In the genomic region with DNA sequence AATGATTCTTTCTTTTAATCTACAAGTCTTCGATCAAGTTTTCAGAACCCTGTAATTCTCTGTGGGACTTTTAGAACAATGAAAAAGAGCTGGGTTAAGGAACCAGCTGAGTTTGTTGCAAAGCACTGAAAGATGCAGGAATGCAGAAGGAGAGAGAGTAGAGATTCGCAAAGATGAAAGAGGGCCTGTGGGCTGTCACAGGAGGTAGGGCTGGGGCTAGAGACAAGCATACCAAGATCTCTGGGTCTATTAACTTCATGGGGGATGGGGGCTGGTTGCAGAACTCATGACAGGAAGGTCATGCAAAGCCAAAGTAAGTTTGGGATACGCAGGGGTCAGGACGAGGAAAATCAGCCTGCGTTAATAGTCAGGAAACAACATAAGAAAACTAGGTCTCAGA, we compare ENCODE assay signal across 22 cellular contexts.
DNase-seq lines count a peak whose midpoint lies in the region; ATAC-seq, FAIRE-seq and TF ChIP-seq lines count a peak whose summit lies in the region.
"Had no signal": no experiment of that assay in that cellular context is flagged by ENCODE, and none has a peak within 500 bp of the region (broad histone marks: within the 10 kb centered on the region; RNA-seq: fewer than 3 reads in every experiment).

No MANE protein-coding gene starts in this region.

- H3K14ac ChIP-seq in IMR-90 (replicated peaks; ENCODE audit: low read depth, low read length) = no peak overlapping the region

- POLR2A ChIA-PET in IMR-90 (lab: Charles Lee; ENCODE audit: unreplicated experiment) = no interaction called here

- H2BK5ac ChIP-seq in IMR-90 (ENCODE audit: low read depth, low read length, poor library complexity, severe bottlenecking) = no peak overlapping the region

- no peak overlapping the region; the same call in 1 of the 2 replicates for H3K18ac ChIP-seq in IMR-90 (ENCODE audit: low read depth, low read length)

- no peak for DNase-seq in IMR-90
- peak; percentile 25 for DNase-seq in iPS DF 19.7 (ENCODE audit: low read depth, low spot score)
- no peak for DNase-seq in NCI-H2196 treated with DMSO at 0.1 percent for 48 hours (lab: John Stamatoyannopoulos, UW; ENCODE audit: unreplicated experiment)
- no peak for DNase-seq in foreskin fibroblast
- no peak for DNase-seq in MM.1S
- no peak for DNase-seq in D341Med (ENCODE audit: low spot score)
- DNase-seq: COR-L47, DMS153, GF-D8, GM23248, HFFc6, KBM-7, NCI-H1105 treated with DMSO at 0.1 percent for 48 hours, NCI-H1694, NCI-H2081 treated with DMSO at 0.1 percent for 48 hours, NCI-H510A, NCI-H774, SHP77 had no signal

- in situ Hi-C loops in IMR-90 (cut with MboI; ENCODE audit: low sequenced_read_pairs) = no loop called here

- H3K4me3 Mint-ChIP-seq in nephron = no peak overlapping the region
- H3K4me3 Mint-ChIP-seq: CD14-positive monocyte, HFFc6 had no signal

- H3K56ac ChIP-seq in IMR-90 (ENCODE audit: extremely low read depth, insufficient read depth, low read length) = no peak overlapping the region

- no peaks in the 10 kb centered on the region for H3K27me3 ChIP-seq in IMR-90 (ENCODE audit: control insufficient read depth, insufficient read depth, low read length)
- no peaks in the 10 kb centered on the region for H3K27me3 ChIP-seq in MM.1S (replicated peaks; ENCODE audit: insufficient read depth, low read length)

- no peak overlapping the region; the same call in 1 of the 2 replicates for H4K5ac ChIP-seq in IMR-90 (ENCODE audit: low read depth, low read length)

- peak overlapping the region; percentile 36; the same call in 1 of the 2 replicates for H3K4ac ChIP-seq in IMR-90 (ENCODE audit: low read depth, low read length)

- no peak overlapping the region for H2BK15ac ChIP-seq in IMR-90 (ENCODE audit: low read depth, low read length)

- peak overlapping the region; percentile 42; the same call in 1 of the 2 replicates for H2BK120ac ChIP-seq in IMR-90 (ENCODE audit: low read depth, low read length)

- peak; percentile 95 for FAIRE-seq in A204.1 (lab: Jason Lieb, UNC)

- peak overlapping the region; percentile 12 to 36 (median 26) for H3K27ac Mint-ChIP-seq in nephron
- H3K27ac Mint-ChIP-seq: HFFc6 had no signal

- BruUV-seq in IMR-90 (replicated peaks; lab: Mats Ljungman, UMichigan) = no TSS peak

- no peak for ATAC-seq in IMR-90 (ENCODE audit: low read depth)

- no peaks in the 10 kb centered on the region for H3F3A ChIP-seq in MM.1S (ENCODE audit: insufficient read depth, low read length)

- H2AFZ ChIP-seq in IMR-90 (replicated peaks; ENCODE audit: low read length, poor library complexity) (no peak overlapping the region), MM.1S (ENCODE audit: low read length) (no peak overlapping the region)
- H2AFZ ChIP-seq: GM23248 had no signal

- peaks cover 7% of the 10 kb centered on the region for H3K4me1 Mint-ChIP-seq in nephron
- H3K4me1 Mint-ChIP-seq: CD14-positive monocyte had no signal

- H3K4me1 ChIP-seq in IMR-90 (ENCODE audit: control insufficient read depth, insufficient read depth, low read length) (peaks cover 3% of the 10 kb centered on the region; the same call in 1 of the 2 replicates), MM.1S (ENCODE audit: low read length) (no peaks in the 10 kb centered on the region)

- no peak overlapping the region for H4K8ac ChIP-seq in IMR-90 (ENCODE audit: low read depth in 2 of 2, low read length in 2 of 2)

- no peak overlapping the region for H3K4me2 ChIP-seq in IMR-90 (ENCODE audit: low read depth, low read length)
- no peak overlapping the region for H3K4me2 ChIP-seq in MM.1S (ENCODE audit: low read depth, low read length)

- H3K36me3 ChIP-seq in IMR-90 (ENCODE audit: control insufficient read depth, insufficient read depth, low read length) (no peaks in the 10 kb centered on the region), MM.1S (replicated peaks; ENCODE audit: insufficient read depth, low read length) (no peaks in the 10 kb centered on the region)

- no peak for TF ChIP-seq POLR2A in IMR-90 (IDR thresholded peaks at IDR 0.05; ENCODE audit: low read depth, low read length)

- H3K9me3 Mint-ChIP-seq in nephron = no peaks in the 10 kb centered on the region
- H3K9me3 Mint-ChIP-seq: HFFc6 had no signal

- H3K79me1 ChIP-seq in IMR-90 (ENCODE audit: low read depth in 1 of 2, low read length in 2 of 2) = no peaks in the 10 kb centered on the region

- H3K4me3 ChIP-seq in IMR-90 (ENCODE audit: insufficient read depth, low read depth, low read length) (no peak overlapping the region), foreskin fibroblast (ENCODE audit: low read depth in 1 of 2, low read length in 2 of 2) (no peak overlapping the region), MM.1S (ENCODE audit: low read length) (no peak overlapping the region)
- H3K4me3 ChIP-seq: GM23248 had no signal

- dilution Hi-C loops in IMR-90 (cut with HindIII; ENCODE audit: low sequenced_read_pairs, unreplicated experiment) = no loop called here

- WGBS in IMR-90 (ENCODE audit: extremely low coverage in 2 of 2, insufficient read length in 1 of 2), 2 experiments = 0% methylated on average over 1 of the region's 5 CpGs; no CpG with 5 or more reads in 1 of the 2 experiments

- H3K27ac ChIP-seq in IMR-90 (ENCODE audit: insufficient read depth, low read length) (no peak overlapping the region), MM.1S (ENCODE audit: low read length) (no peak overlapping the region)
- H3K27ac ChIP-seq: 22Rv1, GM23248 had no signal

- H3K9ac ChIP-seq in IMR-90 (ENCODE audit: low read depth, low read length) (no peak overlapping the region), MM.1S (ENCODE audit: low read length) (no peak overlapping the region)
- H3K9ac ChIP-seq: GM23248 had no signal

- no peak for TF ChIP-seq RAD21 in IMR-90 (IDR thresholded peaks at IDR 0.05; ENCODE audit: low read length)

- H3K36me3 Mint-ChIP-seq in nephron (ENCODE audit: low read depth) = no peaks in the 10 kb centered on the region
- H3K36me3 Mint-ChIP-seq: CD14-positive monocyte had no signal

- no peaks in the 10 kb centered on the region for H3K79me2 ChIP-seq in MM.1S (ENCODE audit: low read length)

- H3K9me2 ChIP-seq in MM.1S (replicated peaks; ENCODE audit: insufficient read depth, low read length) = no peaks in the 10 kb centered on the region

- no peak for TF ChIP-seq CTCF in IMR-90 (conservative IDR thresholded peaks at IDR 0.05; ENCODE audit: low read depth, low read length)
- TF ChIP-seq CTCF in nephron (IDR thresholded peaks at IDR 0.05; ENCODE audit: unreplicated experiment in 3 of 3) = no peak
- no peak for TF ChIP-seq CTCF in foreskin fibroblast (IDR thresholded peaks at IDR 0.05; ENCODE audit: low read depth, low read length)
- no peak for TF ChIP-seq CTCF in MM.1S (IDR thresholded peaks at IDR 0.05; ENCODE audit: low read length)

- H4K91ac ChIP-seq in IMR-90 (ENCODE audit: insufficient read depth, low read depth, low read length) = no peak overlapping the region

- no peak overlapping the region for H2BK20ac ChIP-seq in IMR-90 (ENCODE audit: low read depth, low read length)

- CTCF ChIA-PET in IMR-90 (lab: Yijun Ruan, JAX) = no interaction called here

- H4K20me1 ChIP-seq in IMR-90 (ENCODE audit: insufficient read depth, low read length) = no peaks in the 10 kb centered on the region
- H4K20me1 ChIP-seq in MM.1S (ENCODE audit: insufficient read depth, low read length) = no peaks in the 10 kb centered on the region

- H2AK9ac ChIP-seq in IMR-90 (replicated peaks; ENCODE audit: low read depth, low read length, poor library complexity) = no peak overlapping the region

- no peaks in the 10 kb centered on the region for H3K27me3 Mint-ChIP-seq in nephron (ENCODE audit: low read depth)

- H3K23ac ChIP-seq in IMR-90 (ENCODE audit: low read depth, low read length) = no peak overlapping the region

- intact Hi-C loops in IMR-90 (cut with micrococcal nuclease) = no loop called here

- H3K9me3 ChIP-seq in IMR-90 (ENCODE audit: control insufficient read depth, insufficient read depth, low read length) (no peaks in the 10 kb centered on the region), MM.1S (replicated peaks; ENCODE audit: insufficient read depth, low read length) (no peaks in the 10 kb centered on the region)

- H2AK5ac ChIP-seq in IMR-90 (ENCODE audit: low read depth, low read length) = no peak overlapping the region

- no peaks in the 10 kb centered on the region for H3K9me1 ChIP-seq in IMR-90 (ENCODE audit: insufficient read depth, low read length)

TF ChIP-seq in IMR-90, 13 proteins besides CTCF, POLR2A, EP300 and RAD21:
- TF ChIP-seq SMC3 (IDR thresholded peaks at IDR 0.05; ENCODE audit: low read depth, low read length) (no peak), CEBPB (IDR thresholded peaks at IDR 0.05; ENCODE audit: low read depth, low read length) (no peak), RFX5 (IDR thresholded peaks at IDR 0.05; ENCODE audit: low read depth, low read length) (no peak), CHD1 (IDR thresholded peaks at IDR 0.05; ENCODE audit: low read depth, low read length) (no peak), USF2 (IDR thresholded peaks at IDR 0.05; ENCODE audit: low read depth, low read length) (no peak), FOS (IDR thresholded peaks at IDR 0.05; ENCODE audit: low read depth, low read length) (no peak), RCOR1 (IDR thresholded peaks at IDR 0.05; ENCODE audit: insufficient replicate concordance, low read length) (no peak), BHLHE40 (IDR thresholded peaks at IDR 0.05; ENCODE audit: low read depth, low read length) (no peak), MAFK (IDR thresholded peaks at IDR 0.05; ENCODE audit: low read depth, low read length) (no peak), MAZ (IDR thresholded peaks at IDR 0.05; ENCODE audit: borderline replicate concordance, low read depth, low read length) (no peak), NFE2L2 (IDR thresholded peaks at IDR 0.05; ENCODE audit: low read depth, low read length) (no peak)
